3 cellular contexts compared by ENCODE assay signal in the genomic region with DNA sequence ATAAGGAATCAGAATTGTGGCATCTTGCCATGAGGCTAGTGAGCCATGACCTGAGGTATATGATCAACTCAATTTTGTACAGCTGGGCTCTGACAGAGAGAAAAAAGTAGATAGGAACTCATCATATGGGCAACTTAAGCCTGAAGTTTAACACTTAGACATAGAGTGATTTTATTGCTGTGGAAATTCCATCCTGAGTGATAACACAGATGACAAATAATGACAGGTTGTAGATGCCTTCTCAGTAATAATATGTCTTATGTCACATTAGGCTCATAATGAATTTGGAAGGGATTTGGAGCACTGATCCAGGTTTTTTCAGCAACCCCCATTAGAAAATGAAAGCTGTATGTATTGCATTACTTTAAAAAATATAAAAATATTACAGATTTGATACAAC.
"Had no signal": no experiment of that assay in that cellular context is flagged by ENCODE, and none has a peak within 500 bp of the region (broad histone marks: within the 10 kb centered on the region; RNA-seq: fewer than 3 reads in every experiment).

No MANE protein-coding gene starts in this region.

- H3K4me3 ChIP-seq: GM12878 had no signal

- DNase-seq: GDM1, GF-D8 had no signal

- ATAC-seq: GM12878 had no signal
